Comparison of ENCODE assay signal across 15 cellular contexts in genomic region chrX:124726881-124727280, GRCh38.
DNase-seq lines count a peak whose midpoint lies in the region; ATAC-seq lines count a peak whose summit lies in the region.
"Had no signal": no experiment of that assay in that cellular context is flagged by ENCODE, and none has a peak within 500 bp of the region (broad histone marks: within the 10 kb centered on the region; RNA-seq: fewer than 3 reads in every experiment).

No MANE protein-coding gene starts in this region.

- H3K9me3 Mint-ChIP-seq in T-helper 2 cell treated with Interferon-gamma antibody and Interleukin-4, amounts not matched to agents 5 μg/mL and 100 μg/mL, for 36 hours: no peaks in the 10 kb centered on the region
- no peaks in the 10 kb centered on the region for H3K9me3 Mint-ChIP-seq in naive thymus-derived CD8-positive, alpha-beta T cell

- H3K4me1 Mint-ChIP-seq in T-helper 2 cell treated with Interferon-gamma antibody and Interleukin-4, amounts not matched to agents 5 μg/mL and 100 μg/mL, for 36 hours (ENCODE audit: low read depth): peaks cover 17% of the 10 kb centered on the region
- peaks cover 5 to 32% (median 22%) of the 10 kb centered on the region in 4 donors for H3K4me1 Mint-ChIP-seq in naive thymus-derived CD8-positive, alpha-beta T cell

- no peak for DNase-seq in T-helper 2 cell treated with Interferon-gamma antibody and Interleukin-4, amounts not matched to agents 5 μg/mL and 100 μg/mL, for 36 hours (ENCODE audit: low spot score)
- no peak for DNase-seq in T-helper 2 cell
- peak; percentile 52 for DNase-seq in NCI-H1092 treated with DMSO at 0.1 percent for 48 hours (lab: John Stamatoyannopoulos, UW)
- DNase-seq in NCI-H524 treated with DMSO at 0.1 percent for 48 hours (lab: John Stamatoyannopoulos, UW): peak; percentile 20
- DNase-seq in naive thymus-derived CD8-positive, alpha-beta T cell: no peak
- no peak for DNase-seq in DMS153 (lab: John Stamatoyannopoulos, UW)
- DNase-seq: AML-193, H7, MG63, NCI-H1436, NCI-H510A treated with DMSO at 0.1 percent for 48 hours, T-helper 1 cell had no signal

- ATAC-seq in naive thymus-derived CD8-positive, alpha-beta T cell: no peak
- ATAC-seq in GM18870 (IDR thresholded peaks at IDR 0.05; ENCODE audit: unreplicated experiment): no peak
- ATAC-seq: HepG2 had no signal

- H3K36me3 Mint-ChIP-seq in T-helper 2 cell treated with Interferon-gamma antibody and Interleukin-4, amounts not matched to agents 5 μg/mL and 100 μg/mL, for 36 hours (ENCODE audit: low read depth): no peaks in the 10 kb centered on the region
- H3K36me3 Mint-ChIP-seq in naive thymus-derived CD8-positive, alpha-beta T cell: peaks cover 0 to 3% (median 0%) of the 10 kb centered on the region in 3 donors
- H3K36me3 Mint-ChIP-seq: CD4-positive, alpha-beta memory T cell had no signal

- no peaks in the 10 kb centered on the region for H3K27me3 Mint-ChIP-seq in T-helper 2 cell treated with Interferon-gamma antibody and Interleukin-4, amounts not matched to agents 5 μg/mL and 100 μg/mL, for 36 hours (ENCODE audit: low read depth)
- no peaks in the 10 kb centered on the region for H3K27me3 Mint-ChIP-seq in naive thymus-derived CD8-positive, alpha-beta T cell

- no peak overlapping the region for H3K27ac Mint-ChIP-seq in T-helper 2 cell treated with Interferon-gamma antibody and Interleukin-4, amounts not matched to agents 5 μg/mL and 100 μg/mL, for 36 hours
- H3K27ac Mint-ChIP-seq in naive thymus-derived CD8-positive, alpha-beta T cell: peak overlapping the region in 6 of 10 donors; percentile 7 to 84 (median 30)

- peak overlapping the region; percentile 18 for H3K4me3 Mint-ChIP-seq in T-helper 2 cell treated with Interferon-gamma antibody and Interleukin-4, amounts not matched to agents 5 μg/mL and 100 μg/mL, for 36 hours
- H3K4me3 Mint-ChIP-seq in naive thymus-derived CD8-positive, alpha-beta T cell: peak overlapping the region in 5 of 10 donors; percentile 11 to 48 (median 22)

- POLR2A ChIA-PET in naive thymus-derived CD8-positive, alpha-beta T cell (lab: Charles Lee): no interaction called here

Comparison
In these comparisons a context has a peak if more than half of its experiments do, and no peak if none do; other contexts are left out.
1. DNase-seq: peak in NCI-H1092 treated with DMSO at 0.1 percent for 48 hours (single experiment) and NCI-H524 treated with DMSO at 0.1 percent for 48 hours (single experiment); none in T-helper 2 cell treated with Interferon-gamma antibody and Interleukin-4, amounts not matched to agents 5 μg/mL and 100 μg/mL, for 36 hours (single experiment), T-helper 2 cell (0 of 5), naive thymus-derived CD8-positive, alpha-beta T cell (0 of 10) and DMS153 (single experiment).